ENCODE assay signal across 13 cellular contexts in genomic region chr6:80181352-80182081, GRCh38.
A peak's percentile ranks its signal among the peaks of the same experiment; 100 is the strongest.
DNase-seq lines count a peak whose midpoint lies in the region; ATAC-seq and TF ChIP-seq lines count a peak whose summit lies in the region.
"Had no signal": no experiment of that assay in that cellular context is flagged by ENCODE, and none has a peak within 500 bp of the region (broad histone marks: within the 10 kb centered on the region; RNA-seq: fewer than 3 reads in every experiment).

No MANE protein-coding gene starts in this region.

- H3K36me3 ChIP-seq in SK-N-SH (replicated peaks in 1 of 2; ENCODE audit: control insufficient read depth in 1 of 2, insufficient read depth in 2 of 2, low read length in 1 of 2) (peaks cover 0 to 9% of the 10 kb centered on the region in 2 experiments), skeletal muscle satellite cell (ENCODE audit: insufficient read depth, low read length) (no peaks in the 10 kb centered on the region)
- H3K36me3 ChIP-seq: upper lobe of right lung had no signal

- 84% methylated on average over 4 of the region's 4 CpGs for WGBS in SK-N-SH (ENCODE audit: low lambda C conversion rate)

- POLR2A ChIA-PET in SK-N-SH (lab: Yijun Ruan, JAX), result no interaction called here

- H3K27ac Mint-ChIP-seq in activated naive CD4-positive, alpha-beta T cell treated with anti-CD3 and anti-CD28 coated beads, Interleukin-2, amount 10 ng/mL, durations not matched to agents 7 days and 5 days, result no peak overlapping the region

- H3K4me3 Mint-ChIP-seq in activated naive CD4-positive, alpha-beta T cell treated with anti-CD3 and anti-CD28 coated beads, Interleukin-2, amount 10 ng/mL, durations not matched to agents 7 days and 5 days, result no peak overlapping the region
- H3K4me3 Mint-ChIP-seq: activated T-cell treated with anti-CD3 and anti-CD28 coated beads, Interleukin-2, amount 50 U/mL, for 4 hours had no signal

- H3K4me1 Mint-ChIP-seq in activated naive CD4-positive, alpha-beta T cell treated with anti-CD3 and anti-CD28 coated beads, Interleukin-2, amount 10 ng/mL, durations not matched to agents 7 days and 5 days, result no peaks in the 10 kb centered on the region

- H3K9me2 ChIP-seq in SK-N-SH, result no peaks in the 10 kb centered on the region

- H3K79me2 ChIP-seq in SK-N-SH (ENCODE audit: insufficient read depth), result peaks cover 4% of the 10 kb centered on the region; the same call in 1 of the 2 replicates

- H2AFZ ChIP-seq in SK-N-SH (ENCODE audit: low read depth), result no peak overlapping the region

- H3K27me3 ChIP-seq in SK-N-SH (ENCODE audit: insufficient read depth) (no peaks in the 10 kb centered on the region), skeletal muscle satellite cell (ENCODE audit: control insufficient read depth, insufficient read depth, low read length) (no peaks in the 10 kb centered on the region)
- H3K27me3 ChIP-seq: upper lobe of right lung had no signal

- H3K36me3 Mint-ChIP-seq in activated naive CD4-positive, alpha-beta T cell treated with anti-CD3 and anti-CD28 coated beads, Interleukin-2, amount 10 ng/mL, durations not matched to agents 7 days and 5 days, result no peaks in the 10 kb centered on the region

- ATAC-seq in SK-N-SH treated with all-trans-retinoic acid at 6 μM for 48 hours (no peak; the same call in 2 of the 3 replicates), HG02884 (IDR thresholded peaks at IDR 0.05; ENCODE audit: unreplicated experiment) (peak; percentile 78)
- ATAC-seq: activated T-cell treated with anti-CD3 and anti-CD28 coated beads, Interleukin-2, amount 50 U/mL, for 4 hours; upper lobe of right lung had no signal

- H3K4me2 ChIP-seq in SK-N-SH (peak overlapping the region; percentile 16; the same call in 1 of the 2 replicates), skeletal muscle satellite cell (ENCODE audit: low read length) (peak overlapping the region; percentile 68)

- H3K4me1 ChIP-seq in SK-N-SH (ENCODE audit: control insufficient read depth in 1 of 2, insufficient read depth in 2 of 2, low read depth in 1 of 2, low read length in 1 of 2) (peaks cover 0 to 21% of the 10 kb centered on the region in 2 experiments), skeletal muscle satellite cell (ENCODE audit: control insufficient read depth, insufficient read depth, low read length) (peaks cover 27% of the 10 kb centered on the region)
- H3K4me1 ChIP-seq: upper lobe of right lung had no signal

- peaks cover 12% of the 10 kb centered on the region for H3F3A ChIP-seq in SK-N-SH (replicated peaks; ENCODE audit: insufficient read depth)

- DNase-seq in SK-N-SH (no peak), SHP77 treated with DMSO at 0.1 percent for 48 hours (lab: John Stamatoyannopoulos, UW) (peak; percentile 26), posterior cingulate gyrus (no peak)
- DNase-seq in activated naive CD4-positive, alpha-beta T cell treated with anti-CD3 and anti-CD28 coated beads, Interleukin-2, amount 10 ng/mL, durations not matched to agents 7 days and 5 days, result no peak
- no peak for DNase-seq in activated effector memory CD4-positive, alpha-beta T cell treated with Interleukin-2 at 50 U/mL for 16 hours
- DNase-seq: activated CD4-positive, CD25-positive, alpha-beta regulatory T cell treated with anti-CD3 and anti-CD28 coated beads, Interleukin-2, amount 50 U/mL, for 72 hours; activated T-cell treated with anti-CD3 and anti-CD28 coated beads, Interleukin-2, amount 50 U/mL, for 4 hours; COR-L47; NCI-H1105 treated with DMSO at 0.1 percent for 48 hours; upper lobe of right lung had no signal

- no peak for TF ChIP-seq CTCF in SK-N-SH (IDR thresholded peaks at IDR 0.05)

- CTCF ChIA-PET in SK-N-SH (lab: Yijun Ruan, JAX), result interaction anchor here (0.5 to 0.7 kb wide), 2 partner anchors 403 to 516 kb away, joined by 3 read pairs; no protein-coding TSS in a partner anchor
- CTCF ChIA-PET in activated naive CD4-positive, alpha-beta T cell treated with anti-CD3 and anti-CD28 coated beads, Interleukin-2, amount 10 ng/mL, durations not matched to agents 7 days and 5 days (lab: Charles Lee), result no interaction called here

- no peaks in the 10 kb centered on the region for H3K27me3 Mint-ChIP-seq in activated naive CD4-positive, alpha-beta T cell treated with anti-CD3 and anti-CD28 coated beads, Interleukin-2, amount 10 ng/mL, durations not matched to agents 7 days and 5 days

- H3K9ac ChIP-seq in SK-N-SH (no peak overlapping the region), skeletal muscle satellite cell (ENCODE audit: low read depth, low read length) (no peak overlapping the region)

- H3K27ac ChIP-seq in SK-N-SH (ENCODE audit: low read depth in 2 of 2, low read length in 1 of 2), result peak overlapping the region in 1 of 2 experiments; percentile 76; a peak in 3 of 4 replicates
- H3K27ac ChIP-seq: upper lobe of right lung had no signal

- H3K4me3 ChIP-seq in SK-N-SH (ENCODE audit: low read depth in 2 of 2, low read length in 1 of 2), result no peak overlapping the region
- H3K4me3 ChIP-seq in skeletal muscle satellite cell (ENCODE audit: low read length), result no peak overlapping the region
- H3K4me3 ChIP-seq: upper lobe of right lung had no signal

- intact Hi-C loops in posterior cingulate gyrus (cut with DNase I), result no loop called here

- no peaks in the 10 kb centered on the region for H4K20me1 ChIP-seq in SK-N-SH (ENCODE audit: insufficient read depth)

- 0 out of 2 replicates have a peak, but pooled peaks cover 7% of the 10 kb centered on the region for H3K9me3 ChIP-seq in SK-N-SH
- no peaks in the 10 kb centered on the region for H3K9me3 ChIP-seq in skeletal muscle satellite cell (replicated peaks; ENCODE audit: low read length)
- H3K9me3 ChIP-seq: upper lobe of right lung had no signal

- TF ChIP-seq EP300 in SK-N-SH (IDR thresholded peaks at IDR 0.05; ENCODE audit: borderline replicate concordance in 1 of 2, low read depth in 1 of 2, low read length in 1 of 2), result no peak

- TF ChIP-seq RAD21 in SK-N-SH (IDR thresholded peaks at IDR 0.05; ENCODE audit: low read length), result no peak

- H3K9me3 Mint-ChIP-seq in activated naive CD4-positive, alpha-beta T cell treated with anti-CD3 and anti-CD28 coated beads, Interleukin-2, amount 10 ng/mL, durations not matched to agents 7 days and 5 days, result no peaks in the 10 kb centered on the region

TF ChIP-seq in SK-N-SH, 30 proteins besides CTCF, POLR2A, EP300 and RAD21 (continues in another document):
- TF ChIP-seq GABPA (IDR thresholded peaks at IDR 0.05; ENCODE audit: low read depth) (no peak), NFIC (IDR thresholded peaks at IDR 0.05; ENCODE audit: borderline replicate concordance) (no peak), MAX (IDR thresholded peaks at IDR 0.05; ENCODE audit: low read depth) (no peak), SIN3A (IDR thresholded peaks at IDR 0.05; ENCODE audit: borderline replicate concordance, low read depth, low read length) (no peak), SMC3 (IDR thresholded peaks at IDR 0.05; ENCODE audit: low read depth, low read length) (no peak), RFX5 (IDR thresholded peaks at IDR 0.05; ENCODE audit: low read length) (no peak), CHD2 (IDR thresholded peaks at IDR 0.05; ENCODE audit: low read length, partially characterized antibody) (no peak), ELF1 (IDR thresholded peaks at IDR 0.05) (no peak)

TF ChIP-seq in SK-N-SH treated with all-trans-retinoic acid at 6 μM for 48 hours, 23 proteins besides CTCF, POLR2A, EP300 and RAD21:
- TF ChIP-seq CREB5 (CRISPR knock-in tag; IDR thresholded peaks at IDR 0.05; ENCODE audit: low read depth), result no peak
